8 cellular contexts compared by ENCODE assay signal in genomic region chr16:23595951-23596720, GRCh38. TPM values are rescaled to one million over a fixed set of nuclear protein-coding genes. Genes with fewer than 3 reads are reported as not detected.
DNase-seq lines count a peak whose midpoint lies in the region; ATAC-seq and TF ChIP-seq lines count a peak whose summit lies in the region.

Gene NDUFAB1, minus strand, starts transcription at chr16:23596316. Its CDS starts 26 bp downstream, at chr16:23596290.

- DNase-seq in AG09309 (ENCODE audit: low read depth), result peak; percentile 34
- DNase-seq in NCI-H2196 (lab: John Stamatoyannopoulos, UW; ENCODE audit: unreplicated experiment), result peak; percentile 94
- DNase-seq in activated B cell treated with CpG ODN at 0.5 μM for 24 hours, result peak; percentile 95
- DNase-seq in cardiac fibroblast (ENCODE audit: low read depth in 2 of 2), result peak; percentile 85 to 89
- DNase-seq in iris pigment epithelial cell (ENCODE audit: low read depth), result peak; percentile 87
- DNase-seq in stimulated activated CD4-positive, alpha-beta T cell treated with anti-CD3 and anti-CD28 coated beads, Interleukin-12 subunit alpha, Interleukin-12 subunit beta, amount 100 ng/mL, for 24 hours (ENCODE audit: low read depth in 2 of 2), result peak; percentile 72 to 86

- H3K4me3 ChIP-seq in AG09309 (ENCODE audit: control insufficient read depth, low read depth, low read length) (peak within 1 kb of the TSS; percentile 74), cardiac fibroblast (replicated peaks in 1 of 2; ENCODE audit: low read depth in 2 of 2, low read length in 2 of 2) (peak within 1 kb of the TSS; percentile 87 to 98)

- H3K27me3 Mint-ChIP-seq in activated B cell treated with CpG ODN at 0.5 μM for 24 hours, result no peaks in the 10 kb centered on the region

- H3K36me3 Mint-ChIP-seq in activated B cell treated with CpG ODN at 0.5 μM for 24 hours (ENCODE audit: low read depth), result peaks cover 28% of the 10 kb centered on the region

- H3K27ac Mint-ChIP-seq in activated B cell treated with CpG ODN at 0.5 μM for 24 hours, result peak within 1 kb of the TSS; percentile 65

- TF ChIP-seq CTCF in AG09309 (IDR thresholded peaks at IDR 0.05; ENCODE audit: control insufficient read depth, insufficient read depth, low read depth, low read length, missing control alignments) (peak; percentile 59), activated B cell treated with CpG ODN at 0.5 μM for 24 hours (IDR thresholded peaks at IDR 0.05) (peak; percentile 89), cardiac fibroblast (IDR thresholded peaks at IDR 0.05; ENCODE audit: low read depth, low read length) (peak; percentile 58)

- POLR2A ChIA-PET in activated B cell treated with CpG ODN at 0.5 μM for 24 hours (lab: Charles Lee), result interaction anchor here (0.9 to 2.1 kb wide), 5 partner anchors 15 to 89 kb away, joined by 3 to 15 read pairs (median 5); partner anchors contain the start of genes DCTN5, EARS2, PALB2 and UBFD1

- CTCF ChIA-PET in activated B cell treated with CpG ODN at 0.5 μM for 24 hours (lab: Charles Lee), result interaction anchor here (1.0 to 2.9 kb wide), 14 partner anchors 8 to 161 kb away, joined by 3 to 28 read pairs (median 4); partner anchors contain the start of genes COG7, EARS2, GGA2 and UBFD1

- peaks cover 28% of the 10 kb centered on the region for H3K4me1 Mint-ChIP-seq in activated B cell treated with CpG ODN at 0.5 μM for 24 hours

- ATAC-seq in GM18873 (IDR thresholded peaks at IDR 0.05; ENCODE audit: low FRiP score, unreplicated experiment), result peak; percentile 72
- ATAC-seq in HG03135 (IDR thresholded peaks at IDR 0.05; ENCODE audit: unreplicated experiment), result peak; percentile 95
- ATAC-seq in activated B cell treated with CpG ODN at 0.5 μM for 24 hours (ENCODE audit: low read depth), result peak; percentile 99

- intact Hi-C loops in activated B cell treated with CpG ODN at 0.5 μM for 24 hours (cut with micrococcal nuclease), result loop anchor here (1.0 to 2.0 kb wide), 5 partner anchors 39 to 414 kb away; partner anchors contain the start of genes COG7, DCTN5, EARS2 and PALB2

- H3K4me3 Mint-ChIP-seq in activated B cell treated with CpG ODN at 0.5 μM for 24 hours, result peak within 1 kb of the TSS; percentile 88

- no peaks in the 10 kb centered on the region for H3K9me3 Mint-ChIP-seq in activated B cell treated with CpG ODN at 0.5 μM for 24 hours

RNA-seq across cellular contexts. Expression of gene NDUFAB1, which starts in this region (rescaled TPM):
- 68.4 and 74.5 TPM in 2 replicates for total RNA-seq in activated B cell treated with CpG ODN at 0.5 μM for 24 hours

Comparison
In these comparisons a context has a peak if more than half of its experiments do, and no peak if none do; other contexts are left out.
1. Peak in every context shown above with its lines: DNase-seq, ATAC-seq and H3K4me3 ChIP-seq.
2. DNase-seq: peak in every context shown above with its lines; median percentile 95 in activated B cell treated with CpG ODN at 0.5 μM for 24 hours; 94 in NCI-H2196; 87 in cardiac fibroblast; 87 in iris pigment epithelial cell; 79 in stimulated activated CD4-positive, alpha-beta T cell treated with anti-CD3 and anti-CD28 coated beads, Interleukin-12 subunit alpha, Interleukin-12 subunit beta, amount 100 ng/mL, for 24 hours; 34 in AG09309.